ENCODE assay signal across 22 cellular contexts in genomic region chr3:106578911-106579310, GRCh38.
"Had no signal": no experiment of that assay in that cellular context is flagged by ENCODE, and none has a peak within 500 bp of the region (broad histone marks: within the 10 kb centered on the region; RNA-seq: fewer than 3 reads in every experiment).

No MANE protein-coding gene starts in this region.

- ATAC-seq: activated CD4-positive, alpha-beta T cell treated with anti-CD3 and anti-CD28 coated beads for 36 hours; left ventricle myocardium superior; natural killer cell; upper lobe of right lung had no signal

- H3K27ac ChIP-seq: hepatocyte, thyroid gland, upper lobe of right lung had no signal

- H3K4me3 ChIP-seq: hepatocyte, thyroid gland, upper lobe of right lung had no signal

- H3K9me3 ChIP-seq: thyroid gland, upper lobe of right lung had no signal

- DNase-seq: activated B cell treated with CpG ODN at 0.5 μM for 24 hours; activated CD4-positive, alpha-beta T cell treated with anti-CD3 and anti-CD28 coated beads for 36 hours; activated CD4-positive, alpha-beta T cell treated with anti-CD3 and anti-CD28 coated beads, Interleukin-2, amount 50 U/mL, for 48 hours; activated naive CD4-positive, alpha-beta T cell treated with Interleukin-2 at 50 U/mL for 16 hours; activated naive CD8-positive, alpha-beta T cell treated with anti-CD3 and anti-CD28 coated beads for 36 hours; activated T-cell treated with anti-CD3 and anti-CD28 coated beads, Interleukin-2, amount 50 U/mL, for 48 hours; amniotic stem cell; cerebellar nuclear complex; cortex of kidney; endodermal cell; foreskin melanocyte; glutamatergic neuron; immature natural killer cell; left ventricle myocardium superior; midbrain; natural killer cell; stimulated activated CD4-positive, alpha-beta T cell treated with anti-CD3 and anti-CD28 coated beads, Interleukin-4, amount 100 ng/mL, for 4 hours; substantia nigra; T-helper 9 cell; thyroid gland; upper lobe of right lung had no signal

- H3K4me1 ChIP-seq: thyroid gland, upper lobe of right lung had no signal

- H3K36me3 ChIP-seq: thyroid gland, upper lobe of right lung had no signal

- H3K27me3 ChIP-seq: hepatocyte, thyroid gland, upper lobe of right lung had no signal
